Comparison of ENCODE assay signal across 13 cellular contexts in the genomic region with DNA sequence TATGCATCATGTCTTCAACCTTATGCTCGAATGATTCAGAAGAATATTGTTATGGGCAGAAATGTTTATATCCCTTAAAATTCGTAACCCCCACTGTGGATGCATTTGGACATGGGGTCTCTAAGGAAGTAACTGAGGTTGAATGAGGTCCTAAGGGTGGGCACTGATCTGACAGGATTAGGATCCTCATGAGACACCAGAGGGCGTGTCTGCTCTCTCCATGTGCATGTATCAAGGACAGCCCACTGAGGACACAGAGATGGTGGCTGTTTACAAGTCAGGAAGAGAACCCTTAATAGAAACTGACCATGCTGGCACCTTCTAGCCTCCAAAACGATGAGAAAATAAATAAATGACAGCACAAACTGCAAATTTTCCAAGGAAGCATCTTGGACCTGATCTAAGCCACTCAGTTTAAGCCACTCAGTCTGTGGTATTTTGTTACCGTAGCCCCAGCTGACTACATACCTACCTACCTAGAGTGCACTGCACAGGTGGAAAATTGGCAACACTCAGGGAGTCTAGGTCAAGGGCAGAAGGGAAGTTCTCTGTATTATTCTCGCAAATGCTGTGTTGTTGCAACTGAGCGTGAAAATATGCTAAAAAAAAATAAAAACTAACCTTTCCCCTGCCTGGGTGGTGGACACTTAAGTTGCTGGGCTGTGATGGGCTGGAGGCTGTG.
DNase-seq lines count a peak whose midpoint lies in the region; TF ChIP-seq lines count a peak whose summit lies in the region.
"Had no signal": no experiment of that assay in that cellular context is flagged by ENCODE, and none has a peak within 500 bp of the region (broad histone marks: within the 10 kb centered on the region; RNA-seq: fewer than 3 reads in every experiment).

No MANE protein-coding gene starts in this region.

- H3K27ac ChIP-seq in A673 (ENCODE audit: low read depth, low read length, poor library complexity, severe bottlenecking) (no peak overlapping the region), caudate nucleus (ENCODE audit: low read depth, low read length) (peak overlapping the region; percentile 14), spleen (no peak overlapping the region)
- H3K27ac ChIP-seq: parathyroid adenoma had no signal

- intact Hi-C loops in A673 (cut with micrococcal nuclease; ENCODE audit: unreplicated experiment) = loop anchor here (5.0 kb wide), 1 partner anchor 232 kb away; no protein-coding TSS in a partner anchor
- intact Hi-C loops in spleen (cut with DNase I; ENCODE audit: low total_unique reads) = no loop called here

- no peaks in the 10 kb centered on the region for H3K4me1 ChIP-seq in A673 (ENCODE audit: insufficient read depth, low read length, poor library complexity, severe bottlenecking)
- no peaks in the 10 kb centered on the region for H3K4me1 ChIP-seq in spleen
- H3K4me1 ChIP-seq: parathyroid adenoma had no signal

- TF ChIP-seq CTCF in A673 (conservative IDR thresholded peaks at IDR 0.05; ENCODE audit: low read depth, low read length) (peak; percentile 39), GM10266 (IDR thresholded peaks at IDR 0.05; ENCODE audit: control insufficient read depth, insufficient read depth, low read depth, missing control alignments) (peak; percentile 36), NB4 (IDR thresholded peaks at IDR 0.05; ENCODE audit: low read depth, low read length) (peak; percentile 27), spleen (IDR thresholded peaks at IDR 0.05 in 8 of 11, conservative IDR thresholded peaks at IDR 0.05 in 3 of 11) (no peak)

- POLR2A ChIA-PET in A673 (lab: Charles Lee; ENCODE audit: low non-redundant PET) = no interaction called here

- CTCF ChIA-PET in A673 (lab: Charles Lee) = no interaction called here

- TF ChIP-seq POLR2A in NB4 (IDR thresholded peaks at IDR 0.05; ENCODE audit: extremely low read depth, insufficient read length) = no peak
- no peak for TF ChIP-seq POLR2A in spleen (IDR thresholded peaks at IDR 0.05)

- H3K27me3 ChIP-seq in A673 (replicated peaks; ENCODE audit: insufficient read depth, low read depth, low read length, poor library complexity) (no peaks in the 10 kb centered on the region), spleen (replicated peaks in 1 of 7) (no peaks in the 10 kb centered on the region)

- no TSS peak for BruUV-seq in A673 (replicated peaks; lab: Mats Ljungman, UMichigan)

- H3K4me3 ChIP-seq in A673 (ENCODE audit: low read depth, low read length, poor library complexity, severe bottlenecking) (no peak overlapping the region), NB4 (ENCODE audit: low read depth, low read length) (no peak overlapping the region), spleen (no peak overlapping the region)

- H3K9me3 ChIP-seq in A673 (ENCODE audit: low read depth, low read length, poor library complexity, severe bottlenecking) = no peaks in the 10 kb centered on the region
- peaks cover 0 to 20% (median 11%) of the 10 kb centered on the region in 8 donors for H3K9me3 ChIP-seq in spleen

- 75 to 85% (median 78%) methylated on average over 7 of the region's 7 CpGs for WGBS in spleen, 5 donors

- H3K36me3 ChIP-seq in A673 (ENCODE audit: insufficient read depth, low read length, poor library complexity, severe bottlenecking) (no peaks in the 10 kb centered on the region), spleen (peaks cover 0 to 10% (median 0%) of the 10 kb centered on the region in 6 donors)

- DNase-seq in A673 (ENCODE audit: low spot score) = peak; percentile 43
- DNase-seq in GM10266 (ENCODE audit: extremely low spot score) = no peak
- DNase-seq in NB4 (ENCODE audit: low read depth) = peak; percentile 26
- no peak for DNase-seq in caudate nucleus (lab: John Stamatoyannopoulos, UW)
- DNase-seq in spleen = no peak
- no peak for DNase-seq in activated T-cell treated with anti-CD3 and anti-CD28 coated beads, Interleukin-2, amount 50 U/mL, for 1 hour
- DNase-seq in stimulated activated CD4-positive, alpha-beta T cell treated with anti-CD3 and anti-CD28 coated beads, Interleukin-2, amount 100 ng/mL, for 48 hours = no peak
- DNase-seq in SIG-M5 (lab: John Stamatoyannopoulos, UW) = no peak
- DNase-seq: activated CD4-positive, alpha-beta memory T cell treated with anti-CD3 and anti-CD28 coated beads, Interleukin-2, amount 10 ng/mL, durations not matched to agents 7 days and 5 days; NCI-H146; SHP77 treated with DMSO at 0.1 percent for 48 hours; stimulated activated CD4-positive, alpha-beta T cell treated with anti-CD3 and anti-CD28 coated beads, Interleukin-12 subunit alpha, Interleukin-12 subunit beta, amount 100 ng/mL, for 4 hours had no signal

Comparison
In these comparisons a context has a peak if more than half of its experiments do, and no peak if none do; other contexts are left out.
1. DNase-seq: peak in A673 (single experiment) and NB4 (single experiment); none in GM10266 (single experiment), caudate nucleus (0 of 61), spleen (single experiment), activated T-cell treated with anti-CD3 and anti-CD28 coated beads, Interleukin-2, amount 50 U/mL, for 1 hour (single experiment), stimulated activated CD4-positive, alpha-beta T cell treated with anti-CD3 and anti-CD28 coated beads, Interleukin-2, amount 100 ng/mL, for 48 hours (0 of 2) and SIG-M5 (single experiment).
2. CTCF ChIP-seq: peak in A673 (single experiment), GM10266 (single experiment) and NB4 (single experiment); none in spleen (0 of 11).